In the genomic region with DNA sequence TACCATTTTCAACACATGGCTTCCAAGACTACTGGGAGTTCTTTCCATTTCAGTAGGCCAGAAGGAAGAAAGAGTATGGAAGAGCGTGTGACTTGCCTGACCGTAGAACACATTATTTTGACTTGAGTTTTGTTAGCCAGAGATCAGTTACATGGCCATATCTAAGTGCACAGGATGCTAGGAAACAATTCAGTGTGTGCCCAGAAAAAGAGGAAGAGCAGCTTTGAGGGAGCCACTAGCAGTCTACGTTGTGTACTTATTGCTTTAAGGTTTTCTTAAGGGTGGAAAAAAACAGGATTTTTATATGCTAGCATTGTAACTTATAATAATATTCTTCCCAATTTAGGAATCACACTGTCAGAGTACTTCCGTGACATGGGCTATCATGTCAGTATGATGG, we compare ENCODE assay signal across 24 cellular contexts.
"Had no signal": no experiment of that assay in that cellular context is flagged by ENCODE, and none has a peak within 500 bp of the region (broad histone marks: within the 10 kb centered on the region; RNA-seq: fewer than 3 reads in every experiment).

No MANE protein-coding gene starts in this region.

- H3K27me3 ChIP-seq: breast epithelium, colonic mucosa, gastroesophageal sphincter, heart left ventricle, tibial artery had no signal

- ATAC-seq: activated T-cell treated with anti-CD3 and anti-CD28 coated beads, Interleukin-2, amount 50 U/mL, for 72 hours; gastroesophageal sphincter; heart left ventricle; left ventricle myocardium superior; mucosa of descending colon; sciatic nerve; stimulated activated effector memory CD8-positive, alpha-beta T cell treated with anti-CD3 and anti-CD28 coated beads, Interleukin-12 subunit alpha, Interleukin-12 subunit beta, amount 100 ng/mL, for 72 hours; stimulated activated naive CD8-positive, alpha-beta T cell treated with anti-CD3 and anti-CD28 coated beads, Interleukin-15, amount 100 ng/mL, for 72 hours had no signal

- H3K27ac ChIP-seq: breast epithelium, colonic mucosa, epithelial cell of prostate, gastroesophageal sphincter, heart left ventricle, tibial artery had no signal

- H3K4me3 ChIP-seq: breast epithelium, colonic mucosa, gastroesophageal sphincter, heart left ventricle, mucosa of descending colon, tibial artery had no signal

- DNase-seq: activated CD4-positive, alpha-beta memory T cell treated with anti-CD3 and anti-CD28 coated beads, Interleukin-2, amount 10 ng/mL, durations not matched to agents 7 days and 5 days; activated CD4-positive, alpha-beta T cell treated with anti-CD3 and anti-CD28 coated beads for 48 hours; activated effector memory CD4-positive, alpha-beta T cell treated with Interleukin-2 at 50 U/mL for 16 hours; activated naive CD4-positive, alpha-beta T cell treated with anti-CD3 and anti-CD28 coated beads for 36 hours; activated naive CD8-positive, alpha-beta T cell treated with anti-CD3 and anti-CD28 coated beads, Interleukin-2, amount 10 ng/mL, durations not matched to agents 7 days and 5 days; activated T-cell treated with anti-CD3 and anti-CD28 coated beads, Interleukin-2, amount 50 U/mL, for 72 hours; amniotic stem cell; colonic mucosa; endodermal cell; heart left ventricle; left ventricle myocardium superior; mucosa of descending colon; occipital lobe; posterior cingulate gyrus; small intestine; stimulated activated CD4-positive, alpha-beta T cell treated with anti-CD3 and anti-CD28 coated beads, Interleukin-2, amount 100 ng/mL, for 24 hours; stimulated activated naive CD8-positive, alpha-beta T cell treated with anti-CD3 and anti-CD28 coated beads, Interleukin-15, amount 100 ng/mL, for 72 hours; tibial artery had no signal

- H3K4me1 ChIP-seq: breast epithelium, colonic mucosa, gastroesophageal sphincter, heart left ventricle, tibial artery had no signal

- H3K36me3 ChIP-seq: colonic mucosa had no signal

- FAIRE-seq: islet of Langerhans, small intestine had no signal

- H3K9me3 ChIP-seq: breast epithelium, colonic mucosa, gastroesophageal sphincter, heart left ventricle, mucosa of descending colon, tibial artery had no signal
